Comparison of ENCODE assay signal across 8 cellular contexts in genomic region chrX:66163849-66164401, GRCh38. TPM values are rescaled to one million over a fixed set of nuclear protein-coding genes. Genes with fewer than 3 reads are reported as not detected.
DNase-seq lines count a peak whose midpoint lies in the region; ATAC-seq and TF ChIP-seq lines count a peak whose summit lies in the region.

TSS of gene HEPH (plus strand) at chrX:66164247. CDS start at chrX:66170571, 6,324 bp downstream.

- H3K27me3 ChIP-seq in Peyer's patch = no peaks in the 10 kb centered on the region
- H3K27me3 ChIP-seq in suprapubic skin = no peaks in the 10 kb centered on the region

- WGBS in suprapubic skin = 70% methylated on average over 3 of the region's 3 CpGs

- H3K36me3 ChIP-seq in Peyer's patch = no peaks in the 10 kb centered on the region
- H3K36me3 ChIP-seq in suprapubic skin = no peaks in the 10 kb centered on the region

- H3K27ac ChIP-seq in Peyer's patch (peak within 1 kb of the TSS in 3 of 4 donors; percentile 46 to 89 (median 77)), suprapubic skin (peak within 1 kb of the TSS; percentile 41)

- H3K4me1 ChIP-seq in Peyer's patch (no peaks in the 10 kb centered on the region), suprapubic skin (no peaks in the 10 kb centered on the region)

- peak; percentile 79 for ATAC-seq in GM21390 (IDR thresholded peaks at IDR 0.05; ENCODE audit: unreplicated experiment)

- H3K9me3 ChIP-seq in Peyer's patch (no peaks in the 10 kb centered on the region), suprapubic skin (no peaks in the 10 kb centered on the region)

- H3K4me3 ChIP-seq in Peyer's patch (peak within 1 kb of the TSS in 3 of 4 donors; percentile 14 to 53 (median 51)), iPS-11a (ENCODE audit: low read depth, low read length) (peak within 1 kb of the TSS; percentile 63), suprapubic skin (peak within 1 kb of the TSS; percentile 29)

- TF ChIP-seq POLR2A in Peyer's patch (IDR thresholded peaks at IDR 0.05) = peak; percentile 28 to 43
- TF ChIP-seq POLR2A in suprapubic skin (IDR thresholded peaks at IDR 0.05) = no peak

- TF ChIP-seq CTCF in Peyer's patch (IDR thresholded peaks at IDR 0.05) = no peak
- TF ChIP-seq CTCF in suprapubic skin (IDR thresholded peaks at IDR 0.05) = no peak

- no peak for TF ChIP-seq EP300 in suprapubic skin (IDR thresholded peaks at IDR 0.05)

- DNase-seq in Peyer's patch = no peak
- DNase-seq in suprapubic skin (ENCODE audit: low spot score in 2 of 2) = no peak
- no peak for DNase-seq in NCI-H82 treated with DMSO at 0.1 percent for 48 hours (lab: John Stamatoyannopoulos, UW; ENCODE audit: unreplicated experiment)
- no peak for DNase-seq in GF-D8 (lab: John Stamatoyannopoulos, UW)
- no peak for DNase-seq in stimulated activated naive CD4-positive, alpha-beta T cell treated with Interleukin-2 at 50 U/mL for 16 hours (lab: John Stamatoyannopoulos, UW)
- no peak for DNase-seq in effector CD8-positive, alpha-beta T cell (lab: John Stamatoyannopoulos, UW)

RNA-seq across cellular contexts. Expression of gene HEPH, which starts in this region (rescaled TPM):
- 100 to 1,000 TPM in 3 of 4 donors, 10 to 100 TPM in 1; 65.2 to 249 (median 231) TPM for total RNA-seq in Peyer's patch
- total RNA-seq in suprapubic skin = 1 to 10 TPM; 2.8 to 9.8 (median 8.8) TPM

Comparison
In these comparisons a context has a peak if more than half of its experiments do, and no peak if none do; other contexts are left out.
1. RNA of gene HEPH (total RNA-seq): 65.2 to 249 TPM in Peyer's patch; 2.8 to 9.8 TPM in suprapubic skin; every median in the first group is over 4 times any median in the second.
2. POLR2A ChIP-seq: peak in Peyer's patch (2 of 2); none in suprapubic skin (0 of 2).
3. Peak in every context shown above with its lines, with median percentiles within 50 percentile points of each other: H3K4me3 ChIP-seq.